11 cellular contexts compared by ENCODE assay signal in the genomic region with DNA sequence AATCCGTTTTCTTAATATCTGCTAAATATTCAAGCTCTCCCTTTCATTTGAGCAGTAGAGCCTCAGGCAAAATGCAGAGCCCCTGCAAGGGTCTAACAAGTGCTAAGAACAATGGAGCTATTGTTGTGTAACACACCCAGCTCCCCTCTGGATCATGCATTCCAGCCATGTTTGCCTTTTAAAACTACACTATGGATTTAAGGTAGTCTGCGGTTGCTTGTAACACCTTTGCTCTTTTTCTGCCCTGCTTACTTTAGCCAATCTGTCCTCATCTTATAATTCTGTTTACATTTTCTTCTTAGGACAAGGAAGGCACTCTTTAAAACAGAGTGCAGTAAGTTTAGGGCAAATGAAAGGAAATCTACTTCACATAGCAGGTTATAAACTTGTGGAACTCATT. TPM values are rescaled to one million over a fixed set of nuclear protein-coding genes. Genes with fewer than 3 reads are reported as not detected.
DNase-seq lines count a peak whose midpoint lies in the region; ATAC-seq and TF ChIP-seq lines count a peak whose summit lies in the region.
"Had no signal": no experiment of that assay in that cellular context is flagged by ENCODE, and none has a peak within 500 bp of the region (broad histone marks: within the 10 kb centered on the region; RNA-seq: fewer than 3 reads in every experiment).

No MANE protein-coding gene starts in this region.

- H3K9me3 Mint-ChIP-seq in activated CD4-positive, alpha-beta T cell treated with anti-CD3 and anti-CD28 coated beads, Interleukin-2, amount 10 ng/mL, durations not matched to agents 7 days and 5 days = peaks cover 3% of the 10 kb centered on the region
- H3K9me3 Mint-ChIP-seq in WTC11 = no peaks in the 10 kb centered on the region

- H3K27ac Mint-ChIP-seq in activated CD4-positive, alpha-beta T cell treated with anti-CD3 and anti-CD28 coated beads, Interleukin-2, amount 10 ng/mL, durations not matched to agents 7 days and 5 days = peak overlapping the region; percentile 16
- peak overlapping the region; percentile 78 for H3K27ac Mint-ChIP-seq in WTC11

- no peak overlapping the region for H3K4me3 ChIP-seq in uterus
- no peak overlapping the region for H3K4me3 ChIP-seq in heart right ventricle
- H3K4me3 ChIP-seq: K562 had no signal

- H3K4me1 Mint-ChIP-seq in activated CD4-positive, alpha-beta T cell treated with anti-CD3 and anti-CD28 coated beads, Interleukin-2, amount 10 ng/mL, durations not matched to agents 7 days and 5 days = peaks cover 34% of the 10 kb centered on the region
- H3K4me1 Mint-ChIP-seq in WTC11 = peaks cover 30% of the 10 kb centered on the region

- no peak overlapping the region for H3K4me3 Mint-ChIP-seq in activated CD4-positive, alpha-beta T cell treated with anti-CD3 and anti-CD28 coated beads, Interleukin-2, amount 10 ng/mL, durations not matched to agents 7 days and 5 days
- H3K4me3 Mint-ChIP-seq in WTC11 = peak overlapping the region; percentile 24

- intact Hi-C loops in uterus (cut with DNase I; ENCODE audit: low total_unique reads) (no loop called here), heart right ventricle (cut with DNase I) (no loop called here), left ventricle myocardium superior (cut with micrococcal nuclease) (no loop called here)

- peak overlapping the region; percentile 80 to 88 for H3K27ac ChIP-seq in uterus
- peak overlapping the region in 5 of 10 donors; percentile 9 to 88 (median 84) for H3K27ac ChIP-seq in heart right ventricle

- CTCF ChIA-PET in activated CD4-positive, alpha-beta T cell treated with anti-CD3 and anti-CD28 coated beads, Interleukin-2, amount 10 ng/mL, durations not matched to agents 7 days and 5 days (lab: Charles Lee) = interaction anchor here (1.2 to 2.8 kb wide), 4 partner anchors 10 to 228 kb away, joined by 3 to 10 read pairs (median 6); no protein-coding TSS in a partner anchor
- CTCF ChIA-PET in WTC11 (lab: Charles Lee) = interaction anchor here (1.4 to 2.3 kb wide), 3 partner anchors 18 to 39 kb away, joined by 3 to 7 read pairs (median 6); no protein-coding TSS in a partner anchor

- no peaks in the 10 kb centered on the region for H3K36me3 Mint-ChIP-seq in activated CD4-positive, alpha-beta T cell treated with anti-CD3 and anti-CD28 coated beads, Interleukin-2, amount 10 ng/mL, durations not matched to agents 7 days and 5 days (ENCODE audit: low read depth)
- no peaks in the 10 kb centered on the region for H3K36me3 Mint-ChIP-seq in WTC11

- WGBS in heart right ventricle, 2 donors = 79 to 81% methylated on average over 2 of the region's 2 CpGs

- H3K36me3 ChIP-seq in uterus (no peaks in the 10 kb centered on the region), heart right ventricle (no peaks in the 10 kb centered on the region)

- peaks cover 8 to 17% of the 10 kb centered on the region in 2 donors for H3K4me1 ChIP-seq in uterus
- peaks cover 8 to 59% (median 49%) of the 10 kb centered on the region in 9 donors for H3K4me1 ChIP-seq in heart right ventricle

- TF ChIP-seq POLR2A in uterus (IDR thresholded peaks at IDR 0.05) = no peak

- no peak for TF ChIP-seq CTCF in WTC11 (IDR thresholded peaks at IDR 0.05)
- TF ChIP-seq CTCF in uterus (IDR thresholded peaks at IDR 0.05) = no peak
- TF ChIP-seq CTCF in heart right ventricle (IDR thresholded peaks at IDR 0.05) = no peak

- ATAC-seq in WTC11 = peak; percentile 93
- no peak for ATAC-seq in heart right ventricle
- no peak for ATAC-seq in left ventricle myocardium superior
- no peak for ATAC-seq in HG03571 (IDR thresholded peaks at IDR 0.05; ENCODE audit: unreplicated experiment)
- ATAC-seq: K562 had no signal

- H3K27me3 ChIP-seq in uterus (no peaks in the 10 kb centered on the region), heart right ventricle (no peaks in the 10 kb centered on the region)

- H3K9me3 ChIP-seq in uterus = no peaks in the 10 kb centered on the region
- peaks cover 0 to 2% (median 0%) of the 10 kb centered on the region in 11 donors for H3K9me3 ChIP-seq in heart right ventricle

- H3K27me3 Mint-ChIP-seq in activated CD4-positive, alpha-beta T cell treated with anti-CD3 and anti-CD28 coated beads, Interleukin-2, amount 10 ng/mL, durations not matched to agents 7 days and 5 days = no peaks in the 10 kb centered on the region
- no peaks in the 10 kb centered on the region for H3K27me3 Mint-ChIP-seq in WTC11 (ENCODE audit: low read depth)

- POLR2A ChIA-PET in activated CD4-positive, alpha-beta T cell treated with anti-CD3 and anti-CD28 coated beads, Interleukin-2, amount 10 ng/mL, durations not matched to agents 7 days and 5 days (lab: Charles Lee) = no interaction called here
- POLR2A ChIA-PET in WTC11 (lab: Charles Lee) = no interaction called here

- DNase-seq in activated CD4-positive, alpha-beta T cell treated with anti-CD3 and anti-CD28 coated beads, Interleukin-2, amount 10 ng/mL, durations not matched to agents 7 days and 5 days = no peak
- no peak for DNase-seq in activated CD4-positive, alpha-beta T cell treated with anti-CD3 and anti-CD28 coated beads for 4 hours
- DNase-seq in WTC11 (ENCODE audit: low spot score) (peak; percentile 32), kidney tubule cell (ENCODE audit: low spot score) (peak; percentile 29), uterus (no peak), heart right ventricle (no peak), left ventricle myocardium superior (no peak)
- DNase-seq: activated T-cell treated with anti-CD3 and anti-CD28 coated beads, Interleukin-2, amount 50 U/mL, for 48 hours had no signal

TF ChIP-seq in WTC11, 78 proteins besides CTCF, POLR2A, EP300 and RAD21 (continues in another document):
- TF ChIP-seq TEAD1 (CRISPR knock-in tag; IDR thresholded peaks at IDR 0.05) (peak; percentile 82; the same call in 1 of the 2 replicates), SMAD4 (CRISPR knock-in tag; IDR thresholded peaks at IDR 0.05) (no peak), PREB (CRISPR knock-in tag; IDR thresholded peaks at IDR 0.05; ENCODE audit: borderline replicate concordance) (no peak), ZBTB43 (CRISPR knock-in tag; IDR thresholded peaks at IDR 0.05) (no peak), NFYB (CRISPR knock-in tag; conservative IDR thresholded peaks at IDR 0.05; ENCODE audit: low read depth) (no peak), KAT7 (CRISPR knock-in tag; IDR thresholded peaks at IDR 0.05; ENCODE audit: borderline replicate concordance) (no peak)
- TF ChIP-seq, protein P1, sequence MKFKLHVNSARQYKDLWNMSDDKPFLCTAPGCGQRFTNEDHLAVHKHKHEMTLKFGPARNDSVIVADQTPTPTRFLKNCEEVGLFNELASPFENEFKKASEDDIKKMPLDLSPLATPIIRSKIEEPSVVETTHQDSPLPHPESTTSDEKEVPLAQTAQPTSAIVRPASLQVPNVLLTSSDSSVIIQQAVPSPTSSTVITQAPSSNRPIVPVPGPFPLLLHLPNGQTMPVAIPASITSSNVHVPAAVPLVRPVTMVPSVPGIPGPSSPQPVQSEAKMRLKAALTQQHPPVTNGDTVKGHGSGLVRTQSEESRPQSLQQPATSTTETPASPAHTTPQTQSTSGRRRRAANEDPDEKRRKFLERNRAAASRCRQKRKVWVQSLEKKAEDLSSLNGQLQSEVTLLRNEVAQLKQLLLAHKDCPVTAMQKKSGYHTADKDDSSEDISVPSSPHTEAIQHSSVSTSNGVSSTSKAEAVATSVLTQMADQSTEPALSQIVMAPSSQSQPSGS (CRISPR knock-in tag; IDR thresholded peaks at IDR 0.05; ENCODE audit: borderline replicate concordance, low read depth) = no peak
- TF ChIP-seq, protein P2, sequence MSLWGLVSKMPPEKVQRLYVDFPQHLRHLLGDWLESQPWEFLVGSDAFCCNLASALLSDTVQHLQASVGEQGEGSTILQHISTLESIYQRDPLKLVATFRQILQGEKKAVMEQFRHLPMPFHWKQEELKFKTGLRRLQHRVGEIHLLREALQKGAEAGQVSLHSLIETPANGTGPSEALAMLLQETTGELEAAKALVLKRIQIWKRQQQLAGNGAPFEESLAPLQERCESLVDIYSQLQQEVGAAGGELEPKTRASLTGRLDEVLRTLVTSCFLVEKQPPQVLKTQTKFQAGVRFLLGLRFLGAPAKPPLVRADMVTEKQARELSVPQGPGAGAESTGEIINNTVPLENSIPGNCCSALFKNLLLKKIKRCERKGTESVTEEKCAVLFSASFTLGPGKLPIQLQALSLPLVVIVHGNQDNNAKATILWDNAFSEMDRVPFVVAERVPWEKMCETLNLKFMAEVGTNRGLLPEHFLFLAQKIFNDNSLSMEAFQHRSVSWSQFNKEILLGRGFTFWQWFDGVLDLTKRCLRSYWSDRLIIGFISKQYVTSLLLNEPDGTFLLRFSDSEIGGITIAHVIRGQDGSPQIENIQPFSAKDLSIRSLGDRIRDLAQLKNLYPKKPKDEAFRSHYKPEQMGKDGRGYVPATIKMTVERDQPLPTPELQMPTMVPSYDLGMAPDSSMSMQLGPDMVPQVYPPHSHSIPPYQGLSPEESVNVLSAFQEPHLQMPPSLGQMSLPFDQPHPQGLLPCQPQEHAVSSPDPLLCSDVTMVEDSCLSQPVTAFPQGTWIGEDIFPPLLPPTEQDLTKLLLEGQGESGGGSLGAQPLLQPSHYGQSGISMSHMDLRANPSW (CRISPR knock-in tag; conservative IDR thresholded peaks at IDR 0.05; ENCODE audit: low read depth) = no peak

RNA-seq across cellular contexts. Expression of gene C1orf105, which starts 60.0 kb away (rescaled TPM):
- not detected for total RNA-seq in activated CD4-positive, alpha-beta T cell treated with anti-CD3 and anti-CD28 coated beads, Interleukin-2, amount 10 ng/mL, durations not matched to agents 7 days and 5 days
- total RNA-seq in WTC11 (2021) = not detected in 3 replicates
- not detected for total RNA-seq in uterus
- 10 to 100 TPM in 4 of 10 donors, 1 to 10 TPM in 6; 4.5 to 52.7 (median 8.6) TPM for total RNA-seq in heart right ventricle
- polyA plus RNA-seq in heart right ventricle = 10 to 100 TPM in 1 of 2 donors, 1 to 10 TPM in 1; 1.1 to 19.5 TPM
- 21.9 TPM for total RNA-seq in left ventricle myocardium superior
- total RNA-seq: K562, lung microvascular endothelial cell had no signal

Comparison
In these comparisons a context has a peak if more than half of its experiments do, and no peak if none do; other contexts are left out.
1. DNase-seq: peak in WTC11 (single experiment) and kidney tubule cell (single experiment); none in activated CD4-positive, alpha-beta T cell treated with anti-CD3 and anti-CD28 coated beads, Interleukin-2, amount 10 ng/mL, durations not matched to agents 7 days and 5 days (single experiment), activated CD4-positive, alpha-beta T cell treated with anti-CD3 and anti-CD28 coated beads for 4 hours (0 of 2), uterus (0 of 2), heart right ventricle (0 of 2) and left ventricle myocardium superior (single experiment).